Comparison of ENCODE assay signal across 33 cellular contexts in genomic region chr9:80899208-80899607, GRCh38.
DNase-seq lines count a peak whose midpoint lies in the region; ATAC-seq, FAIRE-seq and TF ChIP-seq lines count a peak whose summit lies in the region.
"Had no signal": no experiment of that assay in that cellular context is flagged by ENCODE, and none has a peak within 500 bp of the region (broad histone marks: within the 10 kb centered on the region; RNA-seq: fewer than 3 reads in every experiment).

No MANE protein-coding gene starts in this region.

- peak overlapping the region; percentile 22; the same call in 1 of the 2 replicates for H2AFZ ChIP-seq in PC-9
- no peak overlapping the region for H2AFZ ChIP-seq in keratinocyte (ENCODE audit: control insufficient read depth, low read length)

- intact Hi-C loops in PC-9 (cut with micrococcal nuclease; ENCODE audit: unreplicated experiment), result no loop called here

- H3K79me2 ChIP-seq in PC-9 (ENCODE audit: low read depth) (no peaks in the 10 kb centered on the region), keratinocyte (ENCODE audit: control insufficient read depth, insufficient read depth, low read length) (no peaks in the 10 kb centered on the region)

- no peak for ATAC-seq in GM19351 (IDR thresholded peaks at IDR 0.05; ENCODE audit: unreplicated experiment)
- ATAC-seq in GM18505 (IDR thresholded peaks at IDR 0.05; ENCODE audit: unreplicated experiment), result no peak
- no peak for ATAC-seq in HG03354 (IDR thresholded peaks at IDR 0.05; ENCODE audit: poor library complexity, severe bottlenecking, unreplicated experiment)
- ATAC-seq: left ventricle myocardium superior; naive thymus-derived CD8-positive, alpha-beta T cell; Panc1 had no signal

- CTCF ChIA-PET in PC-9 (lab: Charles Lee), result no interaction called here

- H3K9me2 ChIP-seq in PC-9 (ENCODE audit: insufficient read depth), result peaks cover 4% of the 10 kb centered on the region; the same call in 1 of the 2 replicates

- H3K36me3 ChIP-seq in PC-9 (ENCODE audit: low read depth), result no peaks in the 10 kb centered on the region
- no peaks in the 10 kb centered on the region for H3K36me3 ChIP-seq in keratinocyte (ENCODE audit: control insufficient read depth in 2 of 2, extremely low read depth in 1 of 2, insufficient read depth in 2 of 2, low read length in 2 of 2)
- H3K36me3 ChIP-seq: adrenal gland; BLaER1 treated with 17β-estradiol and CSF1 and Interleukin-3, amounts not matched to agents 10 nM and 100 nM; colonic mucosa; SJSA1; stomach; tibial artery had no signal

- peak; percentile 56 for DNase-seq in EL
- DNase-seq in PC-9, result no peak
- DNase-seq in choroid plexus epithelial cell (ENCODE audit: low read depth), result peak; percentile 11
- DNase-seq in keratinocyte (ENCODE audit: low read depth, low spot score), result no peak
- no peak for DNase-seq in SIG-M5 treated with dmso at 0.1 percent for 504 hours (lab: John Stamatoyannopoulos, UW; ENCODE audit: unreplicated experiment)
- DNase-seq: activated CD4-positive, alpha-beta T cell treated with anti-CD3 and anti-CD28 coated beads, Interleukin-2, amount 50 U/mL, for 4 hours; activated CD4-positive, CD25-positive, alpha-beta regulatory T cell; activated naive CD4-positive, alpha-beta T cell treated with Interleukin-2 at 50 U/mL for 16 hours; adrenal gland; colonic mucosa; COR-L47; DMS53; GDM1; islet precursor cell; Kasumi-1; left ventricle myocardium superior; midbrain; naive thymus-derived CD8-positive, alpha-beta T cell; NCI-H1694; NCI-H2171; NCI-H524 treated with DMSO at 0.1 percent for 48 hours; NK-92 treated with Interleukin-12 subunit alpha and Interleukin-12 subunit beta, amount 100 ng/mL, for 24 hours; occipital lobe; stomach; T-helper 1 cell; tibial artery had no signal

- peak; percentile 66 for FAIRE-seq in keratinocyte (lab: Jason Lieb, UNC)
- FAIRE-seq: bronchial epithelial cell had no signal

- H3K27me3 ChIP-seq in PC-9 (ENCODE audit: insufficient read depth, low read depth) (no peaks in the 10 kb centered on the region), keratinocyte (ENCODE audit: control insufficient read depth, extremely low read depth, insufficient read depth, low read length) (no peaks in the 10 kb centered on the region)
- H3K27me3 ChIP-seq: adrenal gland; BLaER1 treated with 17β-estradiol and CSF1 and Interleukin-3, amounts not matched to agents 10 nM and 100 nM; colonic mucosa; SJSA1; stomach; tibial artery had no signal

- dilution Hi-C loops in keratinocyte (cut with MboI; ENCODE audit: extremely low pct_ligation_motif_present, low sequenced_read_pairs), result no loop called here

- TF ChIP-seq CTCF in PC-9 (conservative IDR thresholded peaks at IDR 0.05), result no peak
- no peak for TF ChIP-seq CTCF in choroid plexus epithelial cell (conservative IDR thresholded peaks at IDR 0.05; ENCODE audit: low read depth, low read length)
- TF ChIP-seq CTCF in keratinocyte (optimal IDR thresholded peaks at IDR 0.05 in 1 of 3, IDR thresholded peaks at IDR 0.05 in 1 of 3, conservative IDR thresholded peaks at IDR 0.05 in 1 of 3; ENCODE audit: extremely low read depth in 1 of 3, insufficient read depth in 2 of 3, low read length in 3 of 3), result no peak

- TF ChIP-seq POLR2A in GM18505 (IDR thresholded peaks at IDR 0.05; ENCODE audit: borderline replicate concordance, extremely low read depth, insufficient read depth, insufficient read length), result no peak

- H3K4me1 ChIP-seq in PC-9 (replicated peaks; ENCODE audit: insufficient read depth) (no peaks in the 10 kb centered on the region), keratinocyte (ENCODE audit: control insufficient read depth, extremely low read depth, insufficient read depth, low read length) (peaks cover 5% of the 10 kb centered on the region)
- H3K4me1 ChIP-seq: adrenal gland; BLaER1 treated with 17β-estradiol and CSF1 and Interleukin-3, amounts not matched to agents 10 nM and 100 nM; colonic mucosa; SJSA1; stomach; tibial artery had no signal

- H3K4me3 ChIP-seq in PC-9, result no peak overlapping the region
- no peak overlapping the region for H3K4me3 ChIP-seq in choroid plexus epithelial cell (ENCODE audit: low read depth, low read length)
- H3K4me3 ChIP-seq in keratinocyte (ENCODE audit: control insufficient read depth in 2 of 3, extremely low read depth in 1 of 3, insufficient read depth in 2 of 3, low read depth in 1 of 3, low read length in 3 of 3), result no peak overlapping the region
- H3K4me3 ChIP-seq: adrenal gland; BLaER1 treated with 17β-estradiol and CSF1 and Interleukin-3, amounts not matched to agents 10 nM and 100 nM; colonic mucosa; SJSA1; stomach; tibial artery had no signal

- H3K27ac ChIP-seq in PC-9 (no peak overlapping the region), keratinocyte (ENCODE audit: control insufficient read depth, insufficient read depth, low read length) (no peak overlapping the region)
- H3K27ac ChIP-seq: adrenal gland; BLaER1 treated with 17β-estradiol and CSF1 and Interleukin-3, amounts not matched to agents 10 nM and 100 nM; colonic mucosa; SJSA1; stomach; tibial artery had no signal

- H3K9me1 ChIP-seq in keratinocyte (ENCODE audit: control insufficient read depth, extremely low read depth, insufficient read depth, low read length), result no peaks in the 10 kb centered on the region

- no peaks in the 10 kb centered on the region for H3F3A ChIP-seq in PC-9 (ENCODE audit: insufficient read depth, low read depth)

- no peak overlapping the region for H3K9ac ChIP-seq in keratinocyte (ENCODE audit: control insufficient read depth, extremely low read depth, insufficient read depth, low read length)
- H3K9ac ChIP-seq: BLaER1 treated with 17β-estradiol and CSF1 and Interleukin-3, amounts not matched to agents 10 nM and 100 nM had no signal

- peaks cover 7% of the 10 kb centered on the region; the same call in 1 of the 2 replicates for H3K9me3 ChIP-seq in PC-9 (ENCODE audit: insufficient read depth, low read depth)
- no peaks in the 10 kb centered on the region for H3K9me3 ChIP-seq in keratinocyte (ENCODE audit: control insufficient read depth, low read depth, low read length)
- H3K9me3 ChIP-seq: adrenal gland, colonic mucosa, SJSA1 had no signal

- POLR2A ChIA-PET in PC-9 (lab: Charles Lee; ENCODE audit: unreplicated experiment), result no interaction called here

- BruUV-seq in PC-9 (replicated peaks; lab: Mats Ljungman, UMichigan), result no TSS peak

- no peaks in the 10 kb centered on the region for H4K20me1 ChIP-seq in PC-9 (ENCODE audit: insufficient read depth)
- no peaks in the 10 kb centered on the region for H4K20me1 ChIP-seq in keratinocyte (ENCODE audit: control insufficient read depth, extremely low read depth, insufficient read depth, low read length)
- H4K20me1 ChIP-seq: BLaER1 treated with 17β-estradiol and CSF1 and Interleukin-3, amounts not matched to agents 10 nM and 100 nM had no signal

- H3K4me2 ChIP-seq in PC-9, result no peak overlapping the region
- H3K4me2 ChIP-seq in keratinocyte (ENCODE audit: control insufficient read depth, extremely low read depth, insufficient read depth, low read depth, low read length), result no peak overlapping the region
- H3K4me2 ChIP-seq: BLaER1 treated with 17β-estradiol and CSF1 and Interleukin-3, amounts not matched to agents 10 nM and 100 nM had no signal

Comparison
In these comparisons a context has a peak if more than half of its experiments do, and no peak if none do; other contexts are left out.
1. DNase-seq: peak in EL (single experiment) and choroid plexus epithelial cell (single experiment); none in PC-9 (0 of 2), keratinocyte (single experiment) and SIG-M5 treated with dmso at 0.1 percent for 504 hours (single experiment).